ENCODE assay signal across 9 cellular contexts in genomic region chrX:104195489-104196084, GRCh38. TPM values are rescaled to one million over a fixed set of nuclear protein-coding genes. Genes with fewer than 3 reads are reported as not detected.
DNase-seq lines count a peak whose midpoint lies in the region; ATAC-seq, FAIRE-seq and TF ChIP-seq lines count a peak whose summit lies in the region.
"Had no signal": no experiment of that assay in that cellular context is flagged by ENCODE, and none has a peak within 500 bp of the region (broad histone marks: within the 10 kb centered on the region; RNA-seq: fewer than 3 reads in every experiment).

No MANE protein-coding gene starts in this region.

- peaks cover 0 to 10% (median 0%) of the 10 kb centered on the region in 3 donors for H3K36me3 ChIP-seq in tibial nerve

- FAIRE-seq in D721Med (lab: Jason Lieb, UNC), result no peak

- no peaks in the 10 kb centered on the region for H3K27me3 Mint-ChIP-seq in WTC11 (ENCODE audit: low read depth)

- H3K4me3 ChIP-seq in tibial nerve, result no peak overlapping the region

- H3K9me3 ChIP-seq in tibial nerve, result no peaks in the 10 kb centered on the region

- TF ChIP-seq EP300 in tibial nerve (IDR thresholded peaks at IDR 0.05), result no peak

- POLR2A ChIA-PET in WTC11 (lab: Charles Lee), result no interaction called here

- no peak for TF ChIP-seq POLR2A in tibial nerve (IDR thresholded peaks at IDR 0.05)

- H3K4me3 Mint-ChIP-seq in WTC11, result no peak overlapping the region

- no peak overlapping the region for H3K27ac ChIP-seq in tibial nerve

- DNase-seq in D721Med (ENCODE audit: insufficient read length, low spot score) (no peak), HuH-7.5 (ENCODE audit: low spot score) (peak; percentile 3), WTC11 (ENCODE audit: low spot score) (no peak), iPS-NIHi11 (ENCODE audit: low spot score) (peak; percentile 15), tibial nerve (ENCODE audit: low spot score in 2 of 2) (peak in 1 of 2 donors; percentile 4)
- no peak for DNase-seq in activated naive CD4-positive, alpha-beta T cell (lab: John Stamatoyannopoulos, UW)
- DNase-seq in activated CD4-positive, CD25-positive, alpha-beta regulatory T cell treated with anti-CD3 and anti-CD28 coated beads, Interleukin-2, amount 50 U/mL, for 72 hours, result no peak

- ATAC-seq in GM18870 (IDR thresholded peaks at IDR 0.05; ENCODE audit: unreplicated experiment) (peak; percentile 78), WTC11 (no peak)

- CTCF ChIA-PET in WTC11 (lab: Charles Lee), result interaction anchor here (0.8 to 3.6 kb wide), 11 partner anchors 10 to 175 kb away, joined by 3 to 40 read pairs (median 4); partner anchors contain the start of genes ESX1 and SLC25A53

- 100% methylated on average over 1 of the region's 1 CpG for WGBS in tibial nerve, 2 donors

- H3K4me1 ChIP-seq in tibial nerve, result no peaks in the 10 kb centered on the region

- H3K27me3 ChIP-seq in tibial nerve, result no peaks in the 10 kb centered on the region

- no peaks in the 10 kb centered on the region for H3K9me3 Mint-ChIP-seq in WTC11

- H3K4me1 Mint-ChIP-seq in WTC11, result no peaks in the 10 kb centered on the region

- no peak overlapping the region for H3K27ac Mint-ChIP-seq in WTC11

- TF ChIP-seq CTCF in D721Med (IDR thresholded peaks at IDR 0.05; ENCODE audit: insufficient read depth, missing control alignments) (peak; percentile 60), WTC11 (IDR thresholded peaks at IDR 0.05) (0 out of 2 replicates have a peak, but pooled peaks have one; percentile 31), tibial nerve (IDR thresholded peaks at IDR 0.05) (peak; percentile 35 to 79 (median 48))

- H3K36me3 Mint-ChIP-seq in WTC11, result peaks cover 5% of the 10 kb centered on the region

TF ChIP-seq in WTC11, 78 proteins besides CTCF, POLR2A, EP300 and RAD21:
- TF ChIP-seq FOXP4 (CRISPR knock-in tag; IDR thresholded peaks at IDR 0.05) (no peak), PRRX2 (CRISPR knock-in tag; IDR thresholded peaks at IDR 0.05) (no peak), TP53 (CRISPR knock-in tag; IDR thresholded peaks at IDR 0.05) (no peak), ZNF263 (CRISPR knock-in tag; IDR thresholded peaks at IDR 0.05; ENCODE audit: low read depth) (no peak), TEAD4 (CRISPR knock-in tag; IDR thresholded peaks at IDR 0.05) (no peak), ZNF396 (CRISPR knock-in tag; IDR thresholded peaks at IDR 0.05; ENCODE audit: borderline replicate concordance) (no peak), MXD4 (CRISPR knock-in tag; IDR thresholded peaks at IDR 0.05; ENCODE audit: borderline replicate concordance) (no peak), EMX1 (CRISPR knock-in tag; IDR thresholded peaks at IDR 0.05) (no peak), ZNF425 (CRISPR knock-in tag; conservative IDR thresholded peaks at IDR 0.05) (no peak), CREM (CRISPR knock-in tag; IDR thresholded peaks at IDR 0.05) (no peak), ZBTB21 (CRISPR knock-in tag; IDR thresholded peaks at IDR 0.05; ENCODE audit: borderline replicate concordance) (no peak), NR1H2 (CRISPR knock-in tag; IDR thresholded peaks at IDR 0.05) (no peak), USF2 (CRISPR knock-in tag; IDR thresholded peaks at IDR 0.05) (no peak), SOX15 (CRISPR knock-in tag; IDR thresholded peaks at IDR 0.05) (no peak)
- TF ChIP-seq, protein P1, sequence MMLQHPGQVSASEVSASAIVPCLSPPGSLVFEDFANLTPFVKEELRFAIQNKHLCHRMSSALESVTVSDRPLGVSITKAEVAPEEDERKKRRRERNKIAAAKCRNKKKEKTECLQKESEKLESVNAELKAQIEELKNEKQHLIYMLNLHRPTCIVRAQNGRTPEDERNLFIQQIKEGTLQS (CRISPR knock-in tag; conservative IDR thresholded peaks at IDR 0.05), result no peak
- TF ChIP-seq, protein P2, sequence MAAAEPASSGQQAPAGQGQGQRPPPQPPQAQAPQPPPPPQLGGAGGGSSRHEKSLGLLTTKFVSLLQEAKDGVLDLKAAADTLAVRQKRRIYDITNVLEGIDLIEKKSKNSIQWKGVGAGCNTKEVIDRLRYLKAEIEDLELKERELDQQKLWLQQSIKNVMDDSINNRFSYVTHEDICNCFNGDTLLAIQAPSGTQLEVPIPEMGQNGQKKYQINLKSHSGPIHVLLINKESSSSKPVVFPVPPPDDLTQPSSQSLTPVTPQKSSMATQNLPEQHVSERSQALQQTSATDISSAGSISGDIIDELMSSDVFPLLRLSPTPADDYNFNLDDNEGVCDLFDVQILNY (CRISPR knock-in tag; IDR thresholded peaks at IDR 0.05), result no peak

RNA-seq across cellular contexts. Expression of gene FAM199X, which starts 29.3 kb away (rescaled TPM):
- 13.2 to 14.5 TPM (median 13.5 TPM) in 3 replicates for total RNA-seq in WTC11 (2021)
- 10 to 100 TPM; 21.6 to 44.4 (median 34.0) TPM for total RNA-seq in tibial nerve

RNA-seq across cellular contexts. Expression of gene SLC25A53, which starts 38.8 kb away (rescaled TPM):
- total RNA-seq in WTC11 (2021), result 1.8 to 2.9 TPM (median 2.8 TPM) in 3 replicates
- total RNA-seq in tibial nerve, result 10 to 100 TPM in 2 of 4 donors, 1 to 10 TPM in 2; 2.2 to 26.1 (median 13.2) TPM

RNA-seq across cellular contexts. Expression of gene ESX1, which starts 59.1 kb away (rescaled TPM):
- not detected in 3 replicates for total RNA-seq in WTC11 (2021)
- not detected for total RNA-seq in tibial nerve
- total RNA-seq: pulmonary artery endothelial cell had no signal

Comparison
In these comparisons a context has a peak if more than half of its experiments do, and no peak if none do; other contexts are left out.
1. DNase-seq: peak in HuH-7.5 (single experiment) and iPS-NIHi11 (single experiment); none in D721Med (single experiment), WTC11 (single experiment), activated naive CD4-positive, alpha-beta T cell (0 of 4) and activated CD4-positive, CD25-positive, alpha-beta regulatory T cell treated with anti-CD3 and anti-CD28 coated beads, Interleukin-2, amount 50 U/mL, for 72 hours (single experiment).
2. Peak in every context shown above with its lines, with median percentiles within 50 percentile points of each other: CTCF ChIP-seq.